13 cellular contexts compared by ENCODE assay signal in the genomic region with DNA sequence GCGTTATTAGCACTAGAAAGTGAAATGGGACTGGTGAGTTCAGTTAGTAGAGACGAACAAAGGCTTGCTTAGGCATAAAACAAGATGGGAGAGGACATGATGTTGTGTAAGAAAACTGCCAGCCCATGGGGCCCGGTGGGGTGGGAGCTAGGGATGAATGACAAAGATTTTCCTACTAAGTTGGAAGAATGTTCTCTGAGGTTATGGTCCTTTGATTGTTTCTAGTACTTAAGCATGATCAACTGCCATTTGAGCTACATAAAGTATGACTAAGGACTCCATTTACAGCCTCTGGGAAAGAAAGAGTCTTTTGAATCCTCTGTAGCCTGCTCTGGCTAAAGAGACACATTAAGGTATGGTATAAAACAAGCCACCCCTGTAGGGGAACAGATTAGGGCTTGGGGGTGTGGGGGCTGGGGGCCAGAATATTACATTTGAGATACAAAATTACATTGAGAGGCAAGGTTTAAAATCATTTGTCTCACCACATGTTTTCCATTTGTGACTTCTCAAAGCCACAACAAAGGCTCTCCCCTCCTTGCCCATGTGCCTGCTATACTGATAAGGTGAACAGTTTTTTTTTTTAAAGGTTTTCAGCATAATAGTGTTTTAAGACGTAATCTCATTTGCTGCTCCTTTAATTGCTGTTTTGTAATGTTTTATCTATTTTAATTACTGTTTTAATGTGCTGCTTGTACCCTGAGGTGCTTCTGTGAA.
DNase-seq lines count a peak whose midpoint lies in the region; ATAC-seq, FAIRE-seq and TF ChIP-seq lines count a peak whose summit lies in the region.
"Had no signal": no experiment of that assay in that cellular context is flagged by ENCODE, and none has a peak within 500 bp of the region (broad histone marks: within the 10 kb centered on the region; RNA-seq: fewer than 3 reads in every experiment).

No MANE protein-coding gene starts in this region.

- H3K9me1 ChIP-seq in keratinocyte (ENCODE audit: control insufficient read depth, extremely low read depth, insufficient read depth, low read length) = no peaks in the 10 kb centered on the region

- no peak overlapping the region for H3K9ac ChIP-seq in keratinocyte (ENCODE audit: control insufficient read depth, extremely low read depth, insufficient read depth, low read length)

- intact Hi-C loops in upper lobe of right lung (cut with DNase I) = no loop called here

- no peaks in the 10 kb centered on the region for H3K36me3 ChIP-seq in keratinocyte (ENCODE audit: control insufficient read depth in 2 of 2, extremely low read depth in 1 of 2, insufficient read depth in 2 of 2, low read length in 2 of 2)
- no peaks in the 10 kb centered on the region for H3K36me3 ChIP-seq in upper lobe of right lung
- H3K36me3 ChIP-seq: HAP-1, tibial artery had no signal

- H2AFZ ChIP-seq in keratinocyte (ENCODE audit: control insufficient read depth, low read length) = no peak overlapping the region

- FAIRE-seq in keratinocyte (lab: Jason Lieb, UNC) = no peak

- no peaks in the 10 kb centered on the region for H3K27me3 Mint-ChIP-seq in stimulated activated naive CD8-positive, alpha-beta T cell treated with anti-CD3 and anti-CD28 coated beads, Interleukin-15, amount 100 ng/mL, for 72 hours
- no peaks in the 10 kb centered on the region for H3K27me3 Mint-ChIP-seq in activated naive CD8-positive, alpha-beta T cell

- H3K4me1 ChIP-seq in keratinocyte (ENCODE audit: control insufficient read depth, extremely low read depth, insufficient read depth, low read length) = peaks cover 27% of the 10 kb centered on the region
- peaks cover 9% of the 10 kb centered on the region for H3K4me1 ChIP-seq in upper lobe of right lung
- H3K4me1 ChIP-seq: HAP-1 had no signal

- peak; percentile 34 for ATAC-seq in stimulated activated naive CD8-positive, alpha-beta T cell treated with anti-CD3 and anti-CD28 coated beads, Interleukin-15, Interleukin-2, amounts not matched to agents 100 U/mL and 50 U/mL, for 24 hours
- no peak for ATAC-seq in stimulated activated naive CD8-positive, alpha-beta T cell treated with anti-CD3 and anti-CD28 coated beads, Interleukin-15, amount 100 ng/mL, for 72 hours
- ATAC-seq in upper lobe of right lung = no peak
- ATAC-seq in omental fat pad (ENCODE audit: low FRiP score) = no peak

- peak overlapping the region in 1 of 2 donors; percentile 77 for H3K27ac Mint-ChIP-seq in stimulated activated naive CD8-positive, alpha-beta T cell treated with anti-CD3 and anti-CD28 coated beads, Interleukin-15, amount 100 ng/mL, for 72 hours
- peak overlapping the region; percentile 75 for H3K27ac Mint-ChIP-seq in activated naive CD8-positive, alpha-beta T cell

- TF ChIP-seq CTCF in keratinocyte (optimal IDR thresholded peaks at IDR 0.05 in 1 of 3, IDR thresholded peaks at IDR 0.05 in 1 of 3, conservative IDR thresholded peaks at IDR 0.05 in 1 of 3; ENCODE audit: extremely low read depth in 1 of 3, insufficient read depth in 2 of 3, low read length in 3 of 3) (no peak), upper lobe of right lung (IDR thresholded peaks at IDR 0.05) (no peak), omental fat pad (IDR thresholded peaks at IDR 0.05) (no peak)

- H3K9me3 Mint-ChIP-seq in stimulated activated naive CD8-positive, alpha-beta T cell treated with anti-CD3 and anti-CD28 coated beads, Interleukin-15, amount 100 ng/mL, for 72 hours = no peaks in the 10 kb centered on the region
- H3K9me3 Mint-ChIP-seq in activated naive CD8-positive, alpha-beta T cell (ENCODE audit: low read depth) = no peaks in the 10 kb centered on the region

- H3K4me1 Mint-ChIP-seq in stimulated activated naive CD8-positive, alpha-beta T cell treated with anti-CD3 and anti-CD28 coated beads, Interleukin-15, amount 100 ng/mL, for 72 hours = peaks cover 43% of the 10 kb centered on the region
- peaks cover 31% of the 10 kb centered on the region for H3K4me1 Mint-ChIP-seq in activated naive CD8-positive, alpha-beta T cell (ENCODE audit: low read depth)

- no peak overlapping the region for H3K4me2 ChIP-seq in keratinocyte (ENCODE audit: control insufficient read depth, extremely low read depth, insufficient read depth, low read depth, low read length)

- H3K4me3 ChIP-seq in keratinocyte (ENCODE audit: control insufficient read depth in 2 of 3, extremely low read depth in 1 of 3, insufficient read depth in 2 of 3, low read depth in 1 of 3, low read length in 3 of 3) (no peak overlapping the region), upper lobe of right lung (no peak overlapping the region)
- H3K4me3 ChIP-seq: HAP-1, tibial artery had no signal

- DNase-seq in stimulated activated naive CD8-positive, alpha-beta T cell treated with anti-CD3 and anti-CD28 coated beads, Interleukin-15, Interleukin-2, amounts not matched to agents 100 U/mL and 50 U/mL, for 24 hours = no peak
- DNase-seq in stimulated activated naive CD8-positive, alpha-beta T cell treated with anti-CD3 and anti-CD28 coated beads, Interleukin-15, amount 100 ng/mL, for 72 hours = no peak
- DNase-seq in keratinocyte (ENCODE audit: low read depth, low spot score) = no peak
- DNase-seq in upper lobe of right lung = no peak
- no peak for DNase-seq in mucosa of gallbladder (ENCODE audit: low spot score)
- no peak for DNase-seq in omental fat pad (ENCODE audit: low spot score)
- DNase-seq in SIG-M5 (lab: John Stamatoyannopoulos, UW) = no peak
- DNase-seq: kidney, NCI-H510A, posterior cingulate gyrus had no signal

- no peaks in the 10 kb centered on the region for H3K79me2 ChIP-seq in keratinocyte (ENCODE audit: control insufficient read depth, insufficient read depth, low read length)

- peak overlapping the region; percentile 87 for H3K27ac ChIP-seq in keratinocyte (ENCODE audit: control insufficient read depth, insufficient read depth, low read length)
- H3K27ac ChIP-seq in upper lobe of right lung = peak overlapping the region; percentile 63
- H3K27ac ChIP-seq: tibial artery had no signal

- H3K27me3 ChIP-seq in keratinocyte (ENCODE audit: control insufficient read depth, extremely low read depth, insufficient read depth, low read length) = no peaks in the 10 kb centered on the region
- no peaks in the 10 kb centered on the region for H3K27me3 ChIP-seq in upper lobe of right lung
- H3K27me3 ChIP-seq: tibial artery had no signal

- dilution Hi-C loops in keratinocyte (cut with MboI; ENCODE audit: extremely low pct_ligation_motif_present, low sequenced_read_pairs) = no loop called here

- no peaks in the 10 kb centered on the region for H4K20me1 ChIP-seq in keratinocyte (ENCODE audit: control insufficient read depth, extremely low read depth, insufficient read depth, low read length)

- H3K9me3 ChIP-seq in keratinocyte (ENCODE audit: control insufficient read depth, low read depth, low read length) (no peaks in the 10 kb centered on the region), upper lobe of right lung (no peaks in the 10 kb centered on the region)
- H3K9me3 ChIP-seq: HAP-1, tibial artery had no signal

- no peak overlapping the region for H3K4me3 Mint-ChIP-seq in stimulated activated naive CD8-positive, alpha-beta T cell treated with anti-CD3 and anti-CD28 coated beads, Interleukin-15, amount 100 ng/mL, for 72 hours
- H3K4me3 Mint-ChIP-seq in activated naive CD8-positive, alpha-beta T cell = peak overlapping the region; percentile 51

- H3K36me3 Mint-ChIP-seq in activated naive CD8-positive, alpha-beta T cell = peaks cover 11% of the 10 kb centered on the region
